ENCODE assay signal across 21 cellular contexts in genomic region chr20:25021336-25021735, GRCh38. TPM values are rescaled to one million over a fixed set of nuclear protein-coding genes. Genes with fewer than 3 reads are reported as not detected.
A peak's percentile ranks its signal among the peaks of the same experiment; 100 is the strongest.
DNase-seq lines count a peak whose midpoint lies in the region; ATAC-seq and TF ChIP-seq lines count a peak whose summit lies in the region.
"Had no signal": no experiment of that assay in that cellular context is flagged by ENCODE, and none has a peak within 500 bp of the region (broad histone marks: within the 10 kb centered on the region; RNA-seq: fewer than 3 reads in every experiment).

No MANE protein-coding gene starts in this region.

- no peak overlapping the region for H3K4me3 ChIP-seq in thyroid gland (replicated peaks in 1 of 3)
- H3K4me3 ChIP-seq: BLaER1 treated with 17β-estradiol and CSF1 and Interleukin-3, amounts not matched to agents 10 nM and 100 nM; MG63; SK-N-MC had no signal

- H3K27me3 ChIP-seq in thyroid gland = no peaks in the 10 kb centered on the region
- H3K27me3 ChIP-seq: BLaER1 treated with 17β-estradiol and CSF1 and Interleukin-3, amounts not matched to agents 10 nM and 100 nM; MG63 had no signal

- TF ChIP-seq CTCF in C4-2B (conservative IDR thresholded peaks at IDR 0.05) = no peak
- TF ChIP-seq CTCF in activated B cell treated with CpG ODN at 0.5 μM for 24 hours (IDR thresholded peaks at IDR 0.05) = no peak
- TF ChIP-seq CTCF in thyroid gland (IDR thresholded peaks at IDR 0.05) = no peak

- H3K27ac ChIP-seq in C4-2B (peak overlapping the region; percentile 91), thyroid gland (peak overlapping the region; percentile 43 to 94 (median 82))
- H3K27ac ChIP-seq: BLaER1 treated with 17β-estradiol and CSF1 and Interleukin-3, amounts not matched to agents 10 nM and 100 nM; RWPE1; SK-N-MC had no signal

- intact Hi-C loops in activated B cell treated with CpG ODN at 0.5 μM for 24 hours (cut with micrococcal nuclease) = no loop called here
- intact Hi-C loops in sciatic nerve (cut with DNase I) = no loop called here
- intact Hi-C loops in thyroid gland (cut with DNase I) = no loop called here

- H3K4me1 ChIP-seq in thyroid gland = peaks cover 58 to 75% of the 10 kb centered on the region in 2 donors

- TF ChIP-seq POLR2A in thyroid gland (IDR thresholded peaks at IDR 0.05) = no peak

- no peak overlapping the region for H3K27ac Mint-ChIP-seq in activated B cell treated with CpG ODN at 0.5 μM for 24 hours
- H3K27ac Mint-ChIP-seq: CD8-positive, alpha-beta T cell had no signal

- H3K36me3 Mint-ChIP-seq in activated B cell treated with CpG ODN at 0.5 μM for 24 hours (ENCODE audit: low read depth) = peaks cover 84% of the 10 kb centered on the region

- CTCF ChIA-PET in activated B cell treated with CpG ODN at 0.5 μM for 24 hours (lab: Charles Lee) = no interaction called here

- peaks cover 9% of the 10 kb centered on the region for H3K4me1 Mint-ChIP-seq in activated B cell treated with CpG ODN at 0.5 μM for 24 hours

- H3K36me3 ChIP-seq in thyroid gland = no peaks in the 10 kb centered on the region
- H3K36me3 ChIP-seq: MG63 had no signal

- H3K27me3 Mint-ChIP-seq in activated B cell treated with CpG ODN at 0.5 μM for 24 hours = no peaks in the 10 kb centered on the region

- ATAC-seq in activated B cell treated with CpG ODN at 0.5 μM for 24 hours (ENCODE audit: low read depth) (no peak), sciatic nerve (no peak), GM18511 (IDR thresholded peaks at IDR 0.05; ENCODE audit: unreplicated experiment) (no peak)
- ATAC-seq: CD8-positive, alpha-beta T cell had no signal

- POLR2A ChIA-PET in activated B cell treated with CpG ODN at 0.5 μM for 24 hours (lab: Charles Lee) = no interaction called here

- no peaks in the 10 kb centered on the region for H3K9me3 ChIP-seq in thyroid gland
- H3K9me3 ChIP-seq: BLaER1 treated with 17β-estradiol and CSF1 and Interleukin-3, amounts not matched to agents 10 nM and 100 nM; Caco-2; MG63 had no signal

- WGBS in thyroid gland, 2 donors = 94 to 99% methylated on average over 6 of the region's 6 CpGs

- H3K4me3 Mint-ChIP-seq in activated B cell treated with CpG ODN at 0.5 μM for 24 hours = no peak overlapping the region
- H3K4me3 Mint-ChIP-seq: CD8-positive, alpha-beta T cell had no signal

- no peaks in the 10 kb centered on the region for H3K9me3 Mint-ChIP-seq in activated B cell treated with CpG ODN at 0.5 μM for 24 hours
- H3K9me3 Mint-ChIP-seq: CD8-positive, alpha-beta T cell had no signal

- DNase-seq in activated B cell treated with CpG ODN at 0.5 μM for 24 hours = peak; percentile 12
- DNase-seq in sciatic nerve (ENCODE audit: low spot score) = peak; percentile 23
- no peak for DNase-seq in thyroid gland
- no peak for DNase-seq in 8988T
- no peak for DNase-seq in NCI-H774 (lab: John Stamatoyannopoulos, UW)
- DNase-seq: CD8-positive, alpha-beta T cell; HCEC 1CT; IMR-90; KG1; MG63; NCI-H1105 treated with DMSO at 0.1 percent for 48 hours; NCI-H2029; NCI-H446; NCI-H526; SHP77 treated with DMSO at 0.1 percent for 48 hours had no signal

RNA-seq across cellular contexts. Expression of gene APMAP, which starts 28.8 kb away (rescaled TPM):
- total RNA-seq in activated B cell treated with CpG ODN at 0.5 μM for 24 hours (22.3 and 24.9 TPM in 2 replicates), sciatic nerve (47.3 TPM), thyroid gland (100 to 1,000 TPM; 171 to 205 (median 186) TPM)

RNA-seq across cellular contexts. Expression of gene ACSS1, which starts 36.6 kb away (rescaled TPM):
- total RNA-seq in activated B cell treated with CpG ODN at 0.5 μM for 24 hours = 30.5 and 34.4 TPM in 2 replicates
- total RNA-seq in sciatic nerve = 27.4 TPM
- total RNA-seq in thyroid gland = 10 to 100 TPM; 45.8 to 57.4 (median 52.1) TPM

Comparison
In these comparisons a context has a peak if more than half of its experiments do, and no peak if none do; other contexts are left out.
1. DNase-seq: peak in activated B cell treated with CpG ODN at 0.5 μM for 24 hours (single experiment) and sciatic nerve (single experiment); none in thyroid gland (0 of 2), 8988T (single experiment) and NCI-H774 (single experiment).